In genomic region chr11:105524286-105524685, GRCh38 we compare ENCODE assay signal across 30 cellular contexts.
DNase-seq lines count a peak whose midpoint lies in the region; ATAC-seq, FAIRE-seq and TF ChIP-seq lines count a peak whose summit lies in the region.
"Had no signal": no experiment of that assay in that cellular context is flagged by ENCODE, and none has a peak within 500 bp of the region (broad histone marks: within the 10 kb centered on the region; RNA-seq: fewer than 3 reads in every experiment).

No MANE protein-coding gene starts in this region.

- H3K4me3 Mint-ChIP-seq in activated T-cell treated with anti-CD3 and anti-CD28 coated beads, Interleukin-2, amount 50 U/mL, for 72 hours: no peak overlapping the region
- H3K4me3 Mint-ChIP-seq: activated CD4-positive, alpha-beta memory T cell treated with anti-CD3 and anti-CD28 coated beads for 36 hours; activated naive CD8-positive, alpha-beta T cell treated with anti-CD3 and anti-CD28 coated beads for 36 hours; B cell; T-helper 1 cell treated with Interleukin-12 subunit alpha and Interleukin-12 subunit beta and Interleukin-4 antibody, amounts not matched to agents 30 μg/mL and 1 μg/mL, for 36 hours had no signal

- in situ Hi-C loops in K562 (cut with MboI): no loop called here

- no peaks in the 10 kb centered on the region for H3K9me1 ChIP-seq in K562 (ENCODE audit: control insufficient read depth, insufficient read depth, low read length)

- 0% methylated on average over 3 of the region's 3 CpGs for WGBS in K562 (ENCODE audit: insufficient coverage, low coverage, missing lambda C conversion rate)

- no TSS peak for BruUV-seq in K562 (replicated peaks; lab: Mats Ljungman, UMichigan)

- no peak for TF ChIP-seq EP300 in K562 (IDR thresholded peaks at IDR 0.05; ENCODE audit: low read length)

- H3K27me3 ChIP-seq in K562 (ENCODE audit: control insufficient read depth in 2 of 2, insufficient read depth in 2 of 2, low read length in 2 of 2): no peaks in the 10 kb centered on the region
- no peaks in the 10 kb centered on the region for H3K27me3 ChIP-seq in left lung
- H3K27me3 ChIP-seq: ascending aorta, neutrophil had no signal

- no peak overlapping the region for H2AFZ ChIP-seq in K562 (ENCODE audit: low read depth, low read length)

- H3K36me3 Mint-ChIP-seq in activated T-cell treated with anti-CD3 and anti-CD28 coated beads, Interleukin-2, amount 50 U/mL, for 72 hours (ENCODE audit: insufficient read depth in 2 of 2): no peaks in the 10 kb centered on the region
- H3K36me3 Mint-ChIP-seq: activated CD4-positive, alpha-beta memory T cell treated with anti-CD3 and anti-CD28 coated beads for 36 hours; activated naive CD8-positive, alpha-beta T cell treated with anti-CD3 and anti-CD28 coated beads for 36 hours had no signal

- H4K20me1 ChIP-seq in K562 (replicated peaks; ENCODE audit: control insufficient read depth, insufficient read depth, low read length): no peaks in the 10 kb centered on the region

- no peak for DNase-seq in Right ventricle myocardium inferior (ENCODE audit: missing footprints)
- no peak for DNase-seq in cardiac septum (ENCODE audit: low spot score)
- DNase-seq in K562 (ENCODE audit: extremely low read depth in 1 of 4, low spot score in 3 of 4): no peak
- DNase-seq in inferior parietal cortex (ENCODE audit: extremely low spot score): peak; percentile 25
- no peak for DNase-seq in left lung
- no peak for DNase-seq in activated T-cell treated with anti-CD3 and anti-CD28 coated beads, Interleukin-2, amount 50 U/mL, for 48 hours
- DNase-seq in activated T-cell treated with anti-CD3 and anti-CD28 coated beads, Interleukin-2, amount 50 U/mL, for 72 hours: no peak
- DNase-seq: activated CD4-positive, alpha-beta memory T cell treated with anti-CD3 and anti-CD28 coated beads for 36 hours; activated CD4-positive, CD25-positive, alpha-beta regulatory T cell treated with anti-CD3 and anti-CD28 coated beads, Interleukin-2, amount 50 U/mL, for 72 hours; activated CD8-positive, alpha-beta memory T cell treated with anti-CD3 and anti-CD28 coated beads, Interleukin-2, amount 50 U/mL, for 48 hours; activated effector memory CD4-positive, alpha-beta T cell treated with anti-CD3 and anti-CD28 coated beads, Interleukin-2, amount 50 U/mL, for 16 hours; activated naive CD8-positive, alpha-beta T cell treated with anti-CD3 and anti-CD28 coated beads for 36 hours; cerebellar nuclear complex; NCI-H1092 treated with DMSO at 0.1 percent for 48 hours; NCI-H2029 treated with DMSO at 0.1 percent for 48 hours; NCI-H774; psoas muscle; RPMI8226; SK-N-SH; stimulated activated naive CD8-positive, alpha-beta T cell treated with anti-CD3 and anti-CD28 coated beads, Interleukin-15, Interleukin-2, amounts not matched to agents 100 U/mL and 50 U/mL, for 24 hours had no signal

- intact Hi-C loops in Right ventricle myocardium inferior (cut with DNase I): no loop called here
- intact Hi-C loops in cardiac septum (cut with DNase I): no loop called here
- intact Hi-C loops in K562 (cut with micrococcal nuclease): no loop called here
- intact Hi-C loops in left lung (cut with DNase I): no loop called here

- no peak overlapping the region for H3K27ac Mint-ChIP-seq in activated T-cell treated with anti-CD3 and anti-CD28 coated beads, Interleukin-2, amount 50 U/mL, for 72 hours
- H3K27ac Mint-ChIP-seq: activated CD4-positive, alpha-beta memory T cell treated with anti-CD3 and anti-CD28 coated beads for 36 hours; activated naive CD8-positive, alpha-beta T cell treated with anti-CD3 and anti-CD28 coated beads for 36 hours; B cell; T-helper 1 cell treated with Interleukin-12 subunit alpha and Interleukin-12 subunit beta and Interleukin-4 antibody, amounts not matched to agents 30 μg/mL and 1 μg/mL, for 36 hours had no signal

- H3K9ac ChIP-seq in K562 (ENCODE audit: insufficient read depth in 1 of 2, low read depth in 2 of 2, low read length in 2 of 2): no peak overlapping the region
- H3K9ac ChIP-seq: SK-N-SH had no signal

- H3K36me3 ChIP-seq in K562 (ENCODE audit: control insufficient read depth, insufficient read depth, low read length) (no peaks in the 10 kb centered on the region), left lung (no peaks in the 10 kb centered on the region)
- H3K36me3 ChIP-seq: ascending aorta, neutrophil, thoracic aorta had no signal

- H3K9me3 Mint-ChIP-seq in activated T-cell treated with anti-CD3 and anti-CD28 coated beads, Interleukin-2, amount 50 U/mL, for 72 hours: peaks cover 0 to 2% of the 10 kb centered on the region in 2 donors
- H3K9me3 Mint-ChIP-seq: T-helper 1 cell treated with Interleukin-12 subunit alpha and Interleukin-12 subunit beta and Interleukin-4 antibody, amounts not matched to agents 30 μg/mL and 1 μg/mL, for 36 hours had no signal

- H3K4me3 ChIP-seq in K562 (no peak overlapping the region), left lung (no peak overlapping the region)
- H3K4me3 ChIP-seq: ascending aorta, psoas muscle, thoracic aorta had no signal

- FAIRE-seq in K562 (lab: Jason Lieb, UNC): no peak
- FAIRE-seq: G401.6, GM19239, H54, urothelium cell line had no signal

- H3K79me2 ChIP-seq in K562 (ENCODE audit: control insufficient read depth, insufficient read depth, low read length): no peaks in the 10 kb centered on the region

- H3K4me1 Mint-ChIP-seq in activated T-cell treated with anti-CD3 and anti-CD28 coated beads, Interleukin-2, amount 50 U/mL, for 72 hours (ENCODE audit: low read depth): no peaks in the 10 kb centered on the region
- H3K4me1 Mint-ChIP-seq: activated naive CD8-positive, alpha-beta T cell treated with anti-CD3 and anti-CD28 coated beads for 36 hours; B cell had no signal

- no peak for TF ChIP-seq RAD21 in K562 (CRISPR knock-in tag; conservative IDR thresholded peaks at IDR 0.05 in 1 of 2, IDR thresholded peaks at IDR 0.05 in 1 of 2)

- TF ChIP-seq CTCF in K562 (IDR thresholded peaks at IDR 0.05 in 2 of 3, conservative IDR thresholded peaks at IDR 0.05 in 1 of 3; ENCODE audit: insufficient read depth in 2 of 3, low read depth in 1 of 3, low read length in 3 of 3) (no peak), left lung (IDR thresholded peaks at IDR 0.05) (no peak)

- H3K27ac ChIP-seq in K562 (ENCODE audit: extremely low read depth, low read depth, low read length) (no peak overlapping the region), left lung (no peak overlapping the region)
- H3K27ac ChIP-seq: ascending aorta, neutrophil, psoas muscle, thoracic aorta had no signal

- H3K9me3 ChIP-seq in K562 (replicated peaks; ENCODE audit: control insufficient read depth, insufficient read depth, low read depth, low read length) (no peaks in the 10 kb centered on the region), left lung (peaks cover 0 to 3% of the 10 kb centered on the region in 2 donors)
- H3K9me3 ChIP-seq: ascending aorta, neutrophil, SK-N-SH, thoracic aorta had no signal

- POLR2A ChIA-PET in K562 (lab: Yijun Ruan, JAX): no interaction called here

- H3K4me1 ChIP-seq in K562 (replicated peaks in 1 of 2; ENCODE audit: control insufficient read depth in 2 of 2, insufficient read depth in 2 of 2, low read length in 2 of 2): no peaks in the 10 kb centered on the region
- no peaks in the 10 kb centered on the region for H3K4me1 ChIP-seq in left lung
- H3K4me1 ChIP-seq: ascending aorta, psoas muscle had no signal

- no peaks in the 10 kb centered on the region for H3K27me3 Mint-ChIP-seq in activated T-cell treated with anti-CD3 and anti-CD28 coated beads, Interleukin-2, amount 50 U/mL, for 72 hours (ENCODE audit: low read depth)
- H3K27me3 Mint-ChIP-seq: activated CD4-positive, alpha-beta memory T cell treated with anti-CD3 and anti-CD28 coated beads for 36 hours; activated naive CD8-positive, alpha-beta T cell treated with anti-CD3 and anti-CD28 coated beads for 36 hours; B cell had no signal

- H3K4me2 ChIP-seq in K562 (ENCODE audit: insufficient read depth, low read length): no peak overlapping the region
- H3K4me2 ChIP-seq: SK-N-SH had no signal

- CTCF ChIA-PET in K562 (lab: Yijun Ruan, JAX; ENCODE audit: low intra/inter-chr PET ratio): no interaction called here

- no peak for TF ChIP-seq POLR2A in K562 (conservative IDR thresholded peaks at IDR 0.05)

- peak; percentile 65 for ATAC-seq in Right ventricle myocardium inferior
- peak; percentile 42; the same call in 2 of the 3 replicates for ATAC-seq in K562
- no peak for ATAC-seq in left lung
- ATAC-seq in HG02870 (IDR thresholded peaks at IDR 0.05; ENCODE audit: unreplicated experiment): no peak
- no peak for ATAC-seq in activated T-cell treated with anti-CD3 and anti-CD28 coated beads, Interleukin-2, amount 50 U/mL, for 72 hours (replicated peaks in 1 of 2)
- ATAC-seq: psoas muscle; stimulated activated naive CD8-positive, alpha-beta T cell treated with anti-CD3 and anti-CD28 coated beads, Interleukin-15, Interleukin-2, amounts not matched to agents 100 U/mL and 50 U/mL, for 24 hours had no signal

TF ChIP-seq in K562, 482 proteins besides CTCF, POLR2A, EP300 and RAD21 (continues in another document):
- TF ChIP-seq SRSF1 (IDR thresholded peaks at IDR 0.05; ENCODE audit: low read depth, low read length) (no peak), IRF9 (tag; IDR thresholded peaks at IDR 0.05) (no peak)

Comparison
In these comparisons a context has a peak if more than half of its experiments do, and no peak if none do; other contexts are left out.
1. ATAC-seq: peak in Right ventricle myocardium inferior (single experiment) and K562 (single experiment); none in left lung (single experiment), HG02870 (single experiment) and activated T-cell treated with anti-CD3 and anti-CD28 coated beads, Interleukin-2, amount 50 U/mL, for 72 hours (0 of 2).